Comparison of ENCODE assay signal across 2 cellular contexts in genomic region chr6:42184475-42184874, GRCh38.
A peak's percentile ranks its signal among the peaks of the same experiment; 100 is the strongest.
TF ChIP-seq lines count a peak whose summit lies in the region.

No MANE protein-coding gene starts in this region.

TF ChIP-seq in H1, 55 proteins besides CTCF, POLR2A, EP300 and RAD21:
- TF ChIP-seq HDAC6 (IDR thresholded peaks at IDR 0.05; ENCODE audit: low read depth, low read length) (no peak), CBX8 (IDR thresholded peaks at IDR 0.05; ENCODE audit: borderline replicate concordance, low read depth, low read length) (no peak), E2F6 (IDR thresholded peaks at IDR 0.05) (no peak), SUZ12 (IDR thresholded peaks at IDR 0.05; ENCODE audit: low read length) (no peak), CHD7 (IDR thresholded peaks at IDR 0.05; ENCODE audit: insufficient replicate concordance, low read length) (no peak), SP4 (IDR thresholded peaks at IDR 0.05; ENCODE audit: low read length) (no peak)

TF ChIP-seq in HepG2, 621 proteins besides CTCF, POLR2A, EP300 and RAD21:
- no peak for TF ChIP-seq ZNF777 (CRISPR knock-in tag; IDR thresholded peaks at IDR 0.05)
- TF ChIP-seq ZNF263 (CRISPR knock-in tag; IDR thresholded peaks at IDR 0.05) = 0 out of 2 replicates have a peak, but pooled peaks have one; percentile 36
- TF ChIP-seq ZSCAN25 (CRISPR knock-in tag; IDR thresholded peaks at IDR 0.05) = peak; percentile 92
